1 cellular context compared by ENCODE assay signal in the genomic region with DNA sequence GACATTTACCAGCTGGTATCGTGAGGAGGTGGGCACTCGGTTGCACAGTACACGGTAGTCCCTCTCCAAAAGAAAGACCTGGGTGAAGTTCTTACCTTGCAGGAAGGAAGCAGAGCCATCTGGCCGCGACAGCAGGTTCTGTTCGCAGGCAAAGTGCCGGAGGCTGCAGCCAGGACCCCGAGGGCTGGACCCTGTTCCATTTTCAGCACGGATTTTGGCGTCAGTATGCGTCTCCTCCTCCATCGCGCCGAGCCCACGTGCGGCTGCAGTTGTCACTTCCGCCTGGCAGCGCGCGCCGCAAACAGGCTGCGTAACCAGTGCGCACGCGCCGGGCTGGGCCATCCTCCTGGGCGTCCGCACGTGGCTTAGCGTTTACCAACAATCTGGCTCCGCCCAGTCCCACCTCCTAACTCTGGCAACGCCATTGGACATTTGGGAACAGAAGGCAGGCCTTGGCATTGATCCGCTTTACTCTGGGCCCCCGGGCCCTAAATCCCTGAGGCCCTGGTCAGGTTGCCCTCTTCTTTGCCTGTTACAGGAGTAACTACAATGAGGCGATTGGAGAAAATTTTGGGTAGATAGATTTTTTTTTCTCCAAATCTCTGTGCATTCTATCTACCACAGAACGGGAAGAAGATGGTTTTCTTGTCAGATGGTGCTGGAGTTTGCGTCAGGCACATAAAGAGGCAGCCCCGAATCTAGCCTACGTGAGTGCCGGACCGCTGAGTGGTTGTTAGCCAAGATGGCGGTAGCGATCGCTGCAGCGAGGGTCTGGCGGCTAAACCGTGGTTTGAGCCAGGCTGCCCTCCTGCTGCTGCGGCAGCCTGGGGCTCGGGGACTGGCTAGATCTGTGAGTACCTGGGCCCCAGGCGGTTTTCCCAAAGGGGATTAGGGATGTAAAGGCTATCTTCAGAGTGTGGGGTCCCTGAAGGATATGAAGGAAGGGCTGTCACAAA.
TF ChIP-seq lines count a peak whose summit lies in the region.

Gene BCKDHA (plus strand): TSS at position 733 of the 956 bp plus-strand sequence. CDS start 10 bp downstream, at position 743.
Gene EXOSC5 (minus strand): TSS at position 274 of the 956 bp plus-strand sequence. CDS start 31 bp downstream, at position 243.

TF ChIP-seq in WTC11, 78 proteins besides CTCF, POLR2A, EP300 and RAD21 (continued from another document and continues in another):
- TF ChIP-seq E2F4 (CRISPR knock-in tag; IDR thresholded peaks at IDR 0.05; ENCODE audit: borderline replicate concordance, low read depth) (no peak), JAZF1 (CRISPR knock-in tag; IDR thresholded peaks at IDR 0.05) (no peak), GTF2I (CRISPR knock-in tag; conservative IDR thresholded peaks at IDR 0.05) (no peak), TP53 (CRISPR knock-in tag; IDR thresholded peaks at IDR 0.05) (no peak), ZNF416 (CRISPR knock-in tag; IDR thresholded peaks at IDR 0.05) (no peak), IRF2 (CRISPR knock-in tag; IDR thresholded peaks at IDR 0.05; ENCODE audit: borderline replicate concordance, low read depth) (no peak), AFF4 (CRISPR knock-in tag; IDR thresholded peaks at IDR 0.05; ENCODE audit: borderline replicate concordance) (no peak), ZNF425 (CRISPR knock-in tag; conservative IDR thresholded peaks at IDR 0.05) (no peak), ZNF317 (CRISPR knock-in tag; IDR thresholded peaks at IDR 0.05; ENCODE audit: borderline replicate concordance, low read depth) (no peak), ZNF512 (CRISPR knock-in tag; IDR thresholded peaks at IDR 0.05; ENCODE audit: borderline replicate concordance) (no peak), JUN (CRISPR knock-in tag; IDR thresholded peaks at IDR 0.05) (no peak), ZNF263 (CRISPR knock-in tag; IDR thresholded peaks at IDR 0.05; ENCODE audit: low read depth) (no peak), EMX1 (CRISPR knock-in tag; IDR thresholded peaks at IDR 0.05) (no peak), GABPB1 (CRISPR knock-in tag; IDR thresholded peaks at IDR 0.05) (no peak; the same call in none of the 2 replicates), FOXJ3 (CRISPR knock-in tag; IDR thresholded peaks at IDR 0.05; ENCODE audit: borderline replicate concordance) (no peak), CBFB (CRISPR knock-in tag; IDR thresholded peaks at IDR 0.05; ENCODE audit: low read depth) (no peak), TEAD1 (CRISPR knock-in tag; IDR thresholded peaks at IDR 0.05) (peak; percentile 58; the same call in 1 of the 2 replicates), SMAD3 (CRISPR knock-in tag; IDR thresholded peaks at IDR 0.05; ENCODE audit: borderline replicate concordance) (no peak), TEAD4 (CRISPR knock-in tag; IDR thresholded peaks at IDR 0.05) (no peak), FOXK1 (CRISPR knock-in tag; IDR thresholded peaks at IDR 0.05) (peak; percentile 100), ZNF138 (CRISPR knock-in tag; conservative IDR thresholded peaks at IDR 0.05) (no peak), ZNF232 (CRISPR knock-in tag; IDR thresholded peaks at IDR 0.05) (no peak), MAX (CRISPR knock-in tag; IDR thresholded peaks at IDR 0.05) (peak; percentile 100), RELA (CRISPR knock-in tag; IDR thresholded peaks at IDR 0.05; ENCODE audit: borderline replicate concordance) (no peak), HMGA2 (CRISPR knock-in tag; IDR thresholded peaks at IDR 0.05) (no peak), ZNF121 (CRISPR knock-in tag; IDR thresholded peaks at IDR 0.05) (no peak), NR3C1 (CRISPR knock-in tag; conservative IDR thresholded peaks at IDR 0.05; ENCODE audit: low read depth) (no peak), SOX15 (CRISPR knock-in tag; IDR thresholded peaks at IDR 0.05) (no peak), ZNF671 (CRISPR knock-in tag; IDR thresholded peaks at IDR 0.05) (no peak)
- TF ChIP-seq, protein P1, sequence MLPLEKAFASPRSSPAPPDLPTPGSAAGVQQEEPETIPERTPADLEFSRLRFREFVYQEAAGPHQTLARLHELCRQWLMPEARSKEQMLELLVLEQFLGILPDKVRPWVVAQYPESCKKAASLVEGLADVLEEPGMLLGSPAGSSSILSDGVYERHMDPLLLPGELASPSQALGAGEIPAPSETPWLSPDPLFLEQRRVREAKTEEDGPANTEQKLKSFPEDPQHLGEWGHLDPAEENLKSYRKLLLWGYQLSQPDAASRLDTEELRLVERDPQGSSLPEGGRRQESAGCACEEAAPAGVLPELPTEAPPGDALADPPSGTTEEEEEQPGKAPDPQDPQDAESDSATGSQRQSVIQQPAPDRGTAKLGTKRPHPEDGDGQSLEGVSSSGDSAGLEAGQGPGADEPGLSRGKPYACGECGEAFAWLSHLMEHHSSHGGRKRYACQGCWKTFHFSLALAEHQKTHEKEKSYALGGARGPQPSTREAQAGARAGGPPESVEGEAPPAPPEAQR (CRISPR knock-in tag; IDR thresholded peaks at IDR 0.05) = no peak
- TF ChIP-seq, protein P2, sequence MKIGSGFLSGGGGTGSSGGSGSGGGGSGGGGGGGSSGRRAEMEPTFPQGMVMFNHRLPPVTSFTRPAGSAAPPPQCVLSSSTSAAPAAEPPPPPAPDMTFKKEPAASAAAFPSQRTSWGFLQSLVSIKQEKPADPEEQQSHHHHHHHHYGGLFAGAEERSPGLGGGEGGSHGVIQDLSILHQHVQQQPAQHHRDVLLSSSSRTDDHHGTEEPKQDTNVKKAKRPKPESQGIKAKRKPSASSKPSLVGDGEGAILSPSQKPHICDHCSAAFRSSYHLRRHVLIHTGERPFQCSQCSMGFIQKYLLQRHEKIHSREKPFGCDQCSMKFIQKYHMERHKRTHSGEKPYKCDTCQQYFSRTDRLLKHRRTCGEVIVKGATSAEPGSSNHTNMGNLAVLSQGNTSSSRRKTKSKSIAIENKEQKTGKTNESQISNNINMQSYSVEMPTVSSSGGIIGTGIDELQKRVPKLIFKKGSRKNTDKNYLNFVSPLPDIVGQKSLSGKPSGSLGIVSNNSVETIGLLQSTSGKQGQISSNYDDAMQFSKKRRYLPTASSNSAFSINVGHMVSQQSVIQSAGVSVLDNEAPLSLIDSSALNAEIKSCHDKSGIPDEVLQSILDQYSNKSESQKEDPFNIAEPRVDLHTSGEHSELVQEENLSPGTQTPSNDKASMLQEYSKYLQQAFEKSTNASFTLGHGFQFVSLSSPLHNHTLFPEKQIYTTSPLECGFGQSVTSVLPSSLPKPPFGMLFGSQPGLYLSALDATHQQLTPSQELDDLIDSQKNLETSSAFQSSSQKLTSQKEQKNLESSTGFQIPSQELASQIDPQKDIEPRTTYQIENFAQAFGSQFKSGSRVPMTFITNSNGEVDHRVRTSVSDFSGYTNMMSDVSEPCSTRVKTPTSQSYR (CRISPR knock-in tag; IDR thresholded peaks at IDR 0.05) = no peak
- TF ChIP-seq, protein P3, sequence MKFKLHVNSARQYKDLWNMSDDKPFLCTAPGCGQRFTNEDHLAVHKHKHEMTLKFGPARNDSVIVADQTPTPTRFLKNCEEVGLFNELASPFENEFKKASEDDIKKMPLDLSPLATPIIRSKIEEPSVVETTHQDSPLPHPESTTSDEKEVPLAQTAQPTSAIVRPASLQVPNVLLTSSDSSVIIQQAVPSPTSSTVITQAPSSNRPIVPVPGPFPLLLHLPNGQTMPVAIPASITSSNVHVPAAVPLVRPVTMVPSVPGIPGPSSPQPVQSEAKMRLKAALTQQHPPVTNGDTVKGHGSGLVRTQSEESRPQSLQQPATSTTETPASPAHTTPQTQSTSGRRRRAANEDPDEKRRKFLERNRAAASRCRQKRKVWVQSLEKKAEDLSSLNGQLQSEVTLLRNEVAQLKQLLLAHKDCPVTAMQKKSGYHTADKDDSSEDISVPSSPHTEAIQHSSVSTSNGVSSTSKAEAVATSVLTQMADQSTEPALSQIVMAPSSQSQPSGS (CRISPR knock-in tag; IDR thresholded peaks at IDR 0.05; ENCODE audit: borderline replicate concordance, low read depth) = no peak
- TF ChIP-seq, protein P4, sequence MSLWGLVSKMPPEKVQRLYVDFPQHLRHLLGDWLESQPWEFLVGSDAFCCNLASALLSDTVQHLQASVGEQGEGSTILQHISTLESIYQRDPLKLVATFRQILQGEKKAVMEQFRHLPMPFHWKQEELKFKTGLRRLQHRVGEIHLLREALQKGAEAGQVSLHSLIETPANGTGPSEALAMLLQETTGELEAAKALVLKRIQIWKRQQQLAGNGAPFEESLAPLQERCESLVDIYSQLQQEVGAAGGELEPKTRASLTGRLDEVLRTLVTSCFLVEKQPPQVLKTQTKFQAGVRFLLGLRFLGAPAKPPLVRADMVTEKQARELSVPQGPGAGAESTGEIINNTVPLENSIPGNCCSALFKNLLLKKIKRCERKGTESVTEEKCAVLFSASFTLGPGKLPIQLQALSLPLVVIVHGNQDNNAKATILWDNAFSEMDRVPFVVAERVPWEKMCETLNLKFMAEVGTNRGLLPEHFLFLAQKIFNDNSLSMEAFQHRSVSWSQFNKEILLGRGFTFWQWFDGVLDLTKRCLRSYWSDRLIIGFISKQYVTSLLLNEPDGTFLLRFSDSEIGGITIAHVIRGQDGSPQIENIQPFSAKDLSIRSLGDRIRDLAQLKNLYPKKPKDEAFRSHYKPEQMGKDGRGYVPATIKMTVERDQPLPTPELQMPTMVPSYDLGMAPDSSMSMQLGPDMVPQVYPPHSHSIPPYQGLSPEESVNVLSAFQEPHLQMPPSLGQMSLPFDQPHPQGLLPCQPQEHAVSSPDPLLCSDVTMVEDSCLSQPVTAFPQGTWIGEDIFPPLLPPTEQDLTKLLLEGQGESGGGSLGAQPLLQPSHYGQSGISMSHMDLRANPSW (CRISPR knock-in tag; conservative IDR thresholded peaks at IDR 0.05; ENCODE audit: low read depth) = no peak
- TF ChIP-seq, protein P5, sequence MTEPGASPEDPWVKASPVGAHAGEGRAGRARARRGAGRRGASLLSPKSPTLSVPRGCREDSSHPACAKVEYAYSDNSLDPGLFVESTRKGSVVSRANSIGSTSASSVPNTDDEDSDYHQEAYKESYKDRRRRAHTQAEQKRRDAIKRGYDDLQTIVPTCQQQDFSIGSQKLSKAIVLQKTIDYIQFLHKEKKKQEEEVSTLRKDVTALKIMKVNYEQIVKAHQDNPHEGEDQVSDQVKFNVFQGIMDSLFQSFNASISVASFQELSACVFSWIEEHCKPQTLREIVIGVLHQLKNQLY (CRISPR knock-in tag; IDR thresholded peaks at IDR 0.05) = no peak
